1 cellular context compared by ENCODE assay signal in the genomic region with DNA sequence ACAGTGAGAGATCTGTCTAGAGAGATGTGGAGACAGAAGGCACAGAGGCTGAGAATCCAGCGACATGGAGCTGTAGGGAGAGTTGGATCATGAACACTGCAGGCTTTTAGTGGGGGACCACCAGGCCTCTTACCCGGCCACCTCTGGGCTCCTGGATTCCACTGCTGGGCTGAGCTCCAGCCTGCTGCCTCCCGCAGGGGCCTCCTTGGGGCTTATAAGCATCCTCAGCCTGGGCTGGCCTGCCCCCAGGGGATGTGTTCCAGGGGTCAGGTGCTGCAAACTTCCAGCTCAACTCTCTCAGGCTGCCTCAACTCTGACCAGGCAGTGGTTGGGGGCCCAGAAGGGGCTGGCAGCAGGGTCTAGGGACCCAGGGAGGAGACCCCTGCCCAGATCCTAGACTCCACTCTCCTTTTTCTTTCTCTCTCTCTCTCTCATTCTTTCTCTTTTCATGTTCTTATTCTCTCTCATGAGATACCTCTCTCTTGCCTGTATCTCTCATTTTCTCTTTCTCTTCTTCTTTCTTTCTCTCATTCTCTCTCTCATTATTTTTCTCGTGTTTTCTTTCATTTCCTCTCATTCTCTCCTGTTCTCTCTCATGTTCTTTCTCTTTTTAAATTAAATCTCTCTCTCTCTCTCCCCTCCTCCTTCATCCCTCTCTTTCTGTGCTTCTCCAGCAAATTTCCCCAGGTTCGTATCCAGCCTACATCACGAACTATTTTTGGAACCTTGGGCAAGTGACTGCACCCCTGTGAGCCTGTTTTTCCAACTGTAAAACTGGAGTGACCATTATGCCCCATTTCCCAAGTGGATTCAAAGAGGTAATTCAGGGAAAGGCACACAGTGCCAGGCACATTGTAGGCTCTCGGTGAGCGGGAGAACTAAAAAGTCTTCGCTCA.
TF ChIP-seq lines count a peak whose summit lies in the region.

A gene with protein sequence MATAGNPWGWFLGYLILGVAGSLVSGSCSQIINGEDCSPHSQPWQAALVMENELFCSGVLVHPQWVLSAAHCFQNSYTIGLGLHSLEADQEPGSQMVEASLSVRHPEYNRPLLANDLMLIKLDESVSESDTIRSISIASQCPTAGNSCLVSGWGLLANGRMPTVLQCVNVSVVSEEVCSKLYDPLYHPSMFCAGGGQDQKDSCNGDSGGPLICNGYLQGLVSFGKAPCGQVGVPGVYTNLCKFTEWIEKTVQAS (minus strand): TSS at position 190 of the 896 bp plus-strand sequence. CDS start 657 bp downstream, outside the sequence.

TF ChIP-seq in K562, 482 proteins besides CTCF, POLR2A, EP300 and RAD21:
- TF ChIP-seq ZNF512 (tag; IDR thresholded peaks at IDR 0.05) = peak; percentile 80
- no peak for TF ChIP-seq JUND (IDR thresholded peaks at IDR 0.05; ENCODE audit: borderline replicate concordance, low read depth, low read length)
- TF ChIP-seq JUND (tag; IDR thresholded peaks at IDR 0.05; ENCODE audit: borderline replicate concordance, low read depth, low read length) = no peak
